ENCODE assay signal across 10 cellular contexts in the genomic region with DNA sequence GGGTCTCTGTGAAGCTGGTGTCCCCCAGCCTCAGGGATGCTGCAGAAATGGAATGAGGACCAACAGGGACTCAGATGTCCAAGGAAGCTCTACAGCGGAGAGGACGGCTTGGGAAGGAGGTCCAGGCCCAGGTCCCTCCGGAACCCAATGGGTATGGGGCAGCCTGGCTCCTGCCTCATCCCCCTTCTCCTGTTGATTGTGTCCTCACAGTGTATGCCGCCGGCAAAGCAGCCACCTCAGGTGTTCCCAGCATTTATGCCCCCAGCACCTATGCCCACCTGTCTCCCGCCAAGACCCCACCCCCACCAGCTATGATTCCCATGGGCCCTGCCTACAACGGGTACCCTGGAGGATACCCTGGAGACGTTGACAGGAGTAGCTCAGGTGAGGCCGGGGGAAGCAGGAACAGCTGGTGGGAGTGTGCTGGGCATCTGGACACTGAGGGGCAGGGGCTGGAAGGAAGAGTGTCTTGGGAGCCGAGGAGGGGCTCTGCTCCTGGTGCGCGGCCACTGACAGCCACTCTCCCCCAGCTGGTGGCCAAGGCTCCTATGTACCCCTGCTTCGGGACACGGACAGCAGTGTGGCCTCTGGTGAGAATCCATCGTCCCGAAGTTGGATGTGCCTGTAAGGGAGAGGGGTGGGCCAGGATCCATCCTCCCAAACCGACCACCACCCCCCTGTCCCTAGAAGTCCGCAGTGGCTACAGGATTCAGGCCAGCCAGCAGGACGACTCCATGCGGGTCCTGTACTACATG. TPM values are rescaled to one million over a fixed set of nuclear protein-coding genes. Genes with fewer than 3 reads are reported as not detected.
DNase-seq lines count a peak whose midpoint lies in the region; ATAC-seq and TF ChIP-seq lines count a peak whose summit lies in the region.
"Had no signal": no experiment of that assay in that cellular context is flagged by ENCODE, and none has a peak within 500 bp of the region (broad histone marks: within the 10 kb centered on the region; RNA-seq: fewer than 3 reads in every experiment).

No MANE protein-coding gene starts in this region.

- no peak for TF ChIP-seq POLR2A in breast epithelium (IDR thresholded peaks at IDR 0.05)

- peak overlapping the region; percentile 88 for H3K27ac Mint-ChIP-seq in activated naive CD4-positive, alpha-beta T cell treated with anti-CD3 and anti-CD28 coated beads, Interleukin-2, amount 10 ng/mL, durations not matched to agents 7 days and 5 days

- H3K9me3 ChIP-seq in breast epithelium, result no peaks in the 10 kb centered on the region
- no peaks in the 10 kb centered on the region for H3K9me3 ChIP-seq in aorta (ENCODE audit: control insufficient read depth, low read length)

- 83 to 84% methylated on average over 20 of the region's 20 CpGs for WGBS in aorta, 2 donors

- H3K4me1 ChIP-seq in breast epithelium, result peaks cover 8 to 35% of the 10 kb centered on the region in 2 donors
- no peaks in the 10 kb centered on the region for H3K4me1 ChIP-seq in aorta (ENCODE audit: control insufficient read depth in 1 of 2, insufficient read depth in 2 of 2, low read length in 2 of 2)

- CTCF ChIA-PET in activated naive CD4-positive, alpha-beta T cell treated with anti-CD3 and anti-CD28 coated beads, Interleukin-2, amount 10 ng/mL, durations not matched to agents 7 days and 5 days (lab: Charles Lee), result interaction anchor here (1.3 kb wide), 1 partner anchor 124 kb away, joined by 4 read pairs; no protein-coding TSS in a partner anchor

- peaks cover 29% of the 10 kb centered on the region for H3K36me3 Mint-ChIP-seq in activated naive CD4-positive, alpha-beta T cell treated with anti-CD3 and anti-CD28 coated beads, Interleukin-2, amount 10 ng/mL, durations not matched to agents 7 days and 5 days

- intact Hi-C loops in breast epithelium (cut with DNase I; ENCODE audit: low total_unique reads), result loop anchor here (2.0 to 10.0 kb wide), 3 partner anchors 18 to 876 kb away; a partner anchor contains a TSS
- intact Hi-C loops in aorta (cut with DNase I), result loop anchor here (5.0 to 10.0 kb wide), 3 partner anchors 114 to 1892 kb away; a partner anchor contains a TSS

- no peak for ATAC-seq in aorta (ENCODE audit: low FRiP score)
- no peak for ATAC-seq in GM21723 (IDR thresholded peaks at IDR 0.05; ENCODE audit: unreplicated experiment)
- no peak for ATAC-seq in GM21367 (IDR thresholded peaks at IDR 0.05; ENCODE audit: unreplicated experiment)
- no peak for ATAC-seq in GM21390 (IDR thresholded peaks at IDR 0.05; ENCODE audit: unreplicated experiment)

- peak overlapping the region; percentile 67 for H3K4me3 Mint-ChIP-seq in activated naive CD4-positive, alpha-beta T cell treated with anti-CD3 and anti-CD28 coated beads, Interleukin-2, amount 10 ng/mL, durations not matched to agents 7 days and 5 days

- H3K27ac ChIP-seq in breast epithelium (peak overlapping the region; percentile 90 to 95), aorta (ENCODE audit: low read depth in 1 of 2, low read length in 2 of 2) (no peak overlapping the region)

- no peak for TF ChIP-seq CTCF in breast epithelium (IDR thresholded peaks at IDR 0.05)

- H3K27me3 Mint-ChIP-seq in activated naive CD4-positive, alpha-beta T cell treated with anti-CD3 and anti-CD28 coated beads, Interleukin-2, amount 10 ng/mL, durations not matched to agents 7 days and 5 days, result no peaks in the 10 kb centered on the region

- DNase-seq in activated naive CD4-positive, alpha-beta T cell treated with anti-CD3 and anti-CD28 coated beads, Interleukin-2, amount 10 ng/mL, durations not matched to agents 7 days and 5 days, result peak; percentile 20
- no peak for DNase-seq in activated naive CD4-positive, alpha-beta T cell treated with Interleukin-2 at 50 U/mL for 16 hours
- DNase-seq in breast epithelium (ENCODE audit: low spot score in 2 of 2) (peak in 1 of 2 donors; percentile 50), mesenteric fat pad (ENCODE audit: low spot score) (peak; percentile 57), aorta (peak; percentile 59 to 69)
- DNase-seq: foreskin melanocyte had no signal

- no peaks in the 10 kb centered on the region for H3K27me3 ChIP-seq in breast epithelium
- H3K27me3 ChIP-seq in aorta (ENCODE audit: control insufficient read depth in 1 of 2, insufficient read depth in 2 of 2, low read length in 1 of 2), result no peaks in the 10 kb centered on the region

- H3K36me3 ChIP-seq in breast epithelium (no peaks in the 10 kb centered on the region), aorta (ENCODE audit: control insufficient read depth in 1 of 2, insufficient read depth in 2 of 2, low read length in 1 of 2) (peaks cover 0 to 2% of the 10 kb centered on the region in 2 donors)

- no peaks in the 10 kb centered on the region for H3K9me3 Mint-ChIP-seq in activated naive CD4-positive, alpha-beta T cell treated with anti-CD3 and anti-CD28 coated beads, Interleukin-2, amount 10 ng/mL, durations not matched to agents 7 days and 5 days

- peaks cover 38% of the 10 kb centered on the region for H3K4me1 Mint-ChIP-seq in activated naive CD4-positive, alpha-beta T cell treated with anti-CD3 and anti-CD28 coated beads, Interleukin-2, amount 10 ng/mL, durations not matched to agents 7 days and 5 days

- H3K4me3 ChIP-seq in breast epithelium, result peak overlapping the region; percentile 66 to 94 (median 73)
- H3K4me3 ChIP-seq in aorta (ENCODE audit: low read length in 2 of 2), result no peak overlapping the region

RNA-seq across cellular contexts. Expression of a gene that starts 2.4 kb away (rescaled TPM):
- 100 to 1,000 TPM in 1 of 3 donors, 10 to 100 TPM in 2; 72.7 to 117 (median 77.3) TPM for total RNA-seq in breast epithelium
- 110 TPM for total RNA-seq in mesenteric fat pad
- 100 to 1,000 TPM in 1 of 2 donors, 10 to 100 TPM in 1; 85.3 to 107 TPM for total RNA-seq in aorta
- polyA plus RNA-seq in aorta, result 100 to 1,000 TPM; 101 to 148 TPM

RNA-seq across cellular contexts. Expression of a gene that starts 16.0 kb away (rescaled TPM):
- total RNA-seq in breast epithelium, result 1 to 10 TPM in 1 of 3 donors, not detected in 2; 1.5 TPM
- total RNA-seq in mesenteric fat pad, result not detected
- 1 to 10 TPM in 1 of 2 donors, not detected in 1; 2.5 TPM for total RNA-seq in aorta
- not detected for polyA plus RNA-seq in aorta
- total RNA-seq: LHCN-M2 had no signal

RNA-seq across cellular contexts. Expression of a gene that starts 17.5 kb away (rescaled TPM):
- 10 to 100 TPM in 2 of 3 donors, 1 to 10 TPM in 1; 3.7 to 37.5 (median 35.1) TPM for total RNA-seq in breast epithelium
- 8.1 TPM for total RNA-seq in mesenteric fat pad
- total RNA-seq in aorta, result 10 to 100 TPM in 1 of 2 donors, 1 to 10 TPM in 1; 9.8 to 13.1 TPM
- 10 to 100 TPM in 1 of 2 donors, 1 to 10 TPM in 1; 5.8 to 12.4 TPM for polyA plus RNA-seq in aorta

RNA-seq across cellular contexts. Expression of a gene that starts 25.6 kb away (rescaled TPM):
- total RNA-seq in breast epithelium (1 to 10 TPM in 1 of 3 donors, not detected in 2; 4.2 TPM), mesenteric fat pad (not detected), aorta (under 1 TPM in 1 of 2 donors, not detected in 1; 0.42 TPM)
- not detected for polyA plus RNA-seq in aorta
- total RNA-seq: LHCN-M2 had no signal

RNA-seq across cellular contexts. Expression of a gene that starts 37.8 kb away (rescaled TPM):
- total RNA-seq in breast epithelium (under 1 TPM in 1 of 3 donors, not detected in 2; 0.44 TPM), mesenteric fat pad (not detected), aorta (not detected)
- polyA plus RNA-seq in aorta, result not detected
- total RNA-seq: LHCN-M2 had no signal

Comparison
In these comparisons a context has a peak if more than half of its experiments do, and no peak if none do; other contexts are left out.
1. H3K27ac ChIP-seq: peak in breast epithelium (2 of 2); none in aorta (0 of 2).
2. H3K4me3 ChIP-seq: peak in breast epithelium (3 of 3); none in aorta (0 of 2).